13 cellular contexts compared by ENCODE assay signal in genomic region chr7:6725003-6725402, GRCh38. TPM values are rescaled to one million over a fixed set of nuclear protein-coding genes. Genes with fewer than 3 reads are reported as not detected.
DNase-seq lines count a peak whose midpoint lies in the region; ATAC-seq and TF ChIP-seq lines count a peak whose summit lies in the region.
"Had no signal": no experiment of that assay in that cellular context is flagged by ENCODE, and none has a peak within 500 bp of the region (broad histone marks: within the 10 kb centered on the region; RNA-seq: fewer than 3 reads in every experiment).

No MANE protein-coding gene starts in this region.

- H3K9me3 Mint-ChIP-seq in activated CD4-positive, alpha-beta memory T cell treated with anti-CD3 and anti-CD28 coated beads, Interleukin-2, amount 10 ng/mL, durations not matched to agents 7 days and 5 days = peaks cover 7% of the 10 kb centered on the region
- H3K9me3 Mint-ChIP-seq: T-cell had no signal

- peaks cover 13% of the 10 kb centered on the region for H3K27me3 Mint-ChIP-seq in activated CD4-positive, alpha-beta memory T cell treated with anti-CD3 and anti-CD28 coated beads, Interleukin-2, amount 10 ng/mL, durations not matched to agents 7 days and 5 days

- TF ChIP-seq CTCF in GM13976 (IDR thresholded peaks at IDR 0.05; ENCODE audit: borderline replicate concordance, control extremely low read depth, extremely low read depth, insufficient read depth, missing control alignments) = no peak
- TF ChIP-seq CTCF in foreskin fibroblast (IDR thresholded peaks at IDR 0.05; ENCODE audit: low read depth, low read length) = no peak

- POLR2A ChIA-PET in activated CD4-positive, alpha-beta memory T cell treated with anti-CD3 and anti-CD28 coated beads, Interleukin-2, amount 10 ng/mL, durations not matched to agents 7 days and 5 days (lab: Charles Lee) = no interaction called here

- CTCF ChIA-PET in activated CD4-positive, alpha-beta memory T cell treated with anti-CD3 and anti-CD28 coated beads, Interleukin-2, amount 10 ng/mL, durations not matched to agents 7 days and 5 days (lab: Charles Lee) = no interaction called here

- H3K27ac Mint-ChIP-seq in activated CD4-positive, alpha-beta memory T cell treated with anti-CD3 and anti-CD28 coated beads, Interleukin-2, amount 10 ng/mL, durations not matched to agents 7 days and 5 days = no peak overlapping the region
- H3K27ac Mint-ChIP-seq: T-cell had no signal

- peaks cover 6% of the 10 kb centered on the region for H3K4me1 Mint-ChIP-seq in activated CD4-positive, alpha-beta memory T cell treated with anti-CD3 and anti-CD28 coated beads, Interleukin-2, amount 10 ng/mL, durations not matched to agents 7 days and 5 days

- ATAC-seq in GM21515 (IDR thresholded peaks at IDR 0.05; ENCODE audit: unreplicated experiment) (peak; percentile 75), HG03196 (IDR thresholded peaks at IDR 0.05; ENCODE audit: unreplicated experiment) (peak; percentile 60)
- ATAC-seq: T-cell had no signal

- no peak overlapping the region for H3K4me3 Mint-ChIP-seq in activated CD4-positive, alpha-beta memory T cell treated with anti-CD3 and anti-CD28 coated beads, Interleukin-2, amount 10 ng/mL, durations not matched to agents 7 days and 5 days
- H3K4me3 Mint-ChIP-seq: T-cell had no signal

- H3K4me3 ChIP-seq in foreskin fibroblast (ENCODE audit: low read depth in 1 of 2, low read length in 2 of 2) = no peak overlapping the region
- H3K4me3 ChIP-seq: stomach had no signal

- in situ Hi-C loops in GM13976 (cut with MboI; ENCODE audit: low sequenced_read_pairs, unreplicated experiment) = no loop called here

- DNase-seq in GM13976 (ENCODE audit: low spot score) (peak; percentile 80), SKM-1 treated with dmso at 0.1 percent for 144 hours (lab: John Stamatoyannopoulos, UW; ENCODE audit: unreplicated experiment) (peak; percentile 85), NCI-H1930 (lab: John Stamatoyannopoulos, UW) (no peak), activated gamma-delta T cell treated with Interleukin-2 at 50 U/mL for 16 hours (no peak), foreskin fibroblast (no peak)
- no peak for DNase-seq in activated CD4-positive, alpha-beta memory T cell treated with anti-CD3 and anti-CD28 coated beads, Interleukin-2, amount 10 ng/mL, durations not matched to agents 7 days and 5 days
- DNase-seq: activated gamma-delta T cell, NCI-H187 treated with DMSO at 0.1 percent for 48 hours, stomach had no signal

- peaks cover 7% of the 10 kb centered on the region for H3K36me3 Mint-ChIP-seq in activated CD4-positive, alpha-beta memory T cell treated with anti-CD3 and anti-CD28 coated beads, Interleukin-2, amount 10 ng/mL, durations not matched to agents 7 days and 5 days (ENCODE audit: low read depth)
- H3K36me3 Mint-ChIP-seq: T-cell had no signal

RNA-seq across cellular contexts. Expression of gene ZNF12, which starts 18.3 kb away (rescaled TPM):
- total RNA-seq in activated CD4-positive, alpha-beta memory T cell treated with anti-CD3 and anti-CD28 coated beads, Interleukin-2, amount 10 ng/mL, durations not matched to agents 7 days and 5 days = 10 to 100 TPM; 21.0 to 23.9 TPM

RNA-seq across cellular contexts. Expression of gene RSPH10B2, which starts 28.9 kb away (rescaled TPM):
- under 1 TPM in 1 of 2 experiments, not detected in 1; 0.43 TPM for total RNA-seq in activated CD4-positive, alpha-beta memory T cell treated with anti-CD3 and anti-CD28 coated beads, Interleukin-2, amount 10 ng/mL, durations not matched to agents 7 days and 5 days
- total RNA-seq: kidney epithelial cell had no signal

Comparison
In these comparisons a context has a peak if more than half of its experiments do, and no peak if none do; other contexts are left out.
1. DNase-seq: peak in GM13976 (single experiment) and SKM-1 treated with dmso at 0.1 percent for 144 hours (single experiment); none in NCI-H1930 (0 of 2), activated CD4-positive, alpha-beta memory T cell treated with anti-CD3 and anti-CD28 coated beads, Interleukin-2, amount 10 ng/mL, durations not matched to agents 7 days and 5 days (single experiment), activated gamma-delta T cell treated with Interleukin-2 at 50 U/mL for 16 hours (single experiment) and foreskin fibroblast (0 of 2).